Comparison of ENCODE assay signal across 15 cellular contexts in the genomic region with DNA sequence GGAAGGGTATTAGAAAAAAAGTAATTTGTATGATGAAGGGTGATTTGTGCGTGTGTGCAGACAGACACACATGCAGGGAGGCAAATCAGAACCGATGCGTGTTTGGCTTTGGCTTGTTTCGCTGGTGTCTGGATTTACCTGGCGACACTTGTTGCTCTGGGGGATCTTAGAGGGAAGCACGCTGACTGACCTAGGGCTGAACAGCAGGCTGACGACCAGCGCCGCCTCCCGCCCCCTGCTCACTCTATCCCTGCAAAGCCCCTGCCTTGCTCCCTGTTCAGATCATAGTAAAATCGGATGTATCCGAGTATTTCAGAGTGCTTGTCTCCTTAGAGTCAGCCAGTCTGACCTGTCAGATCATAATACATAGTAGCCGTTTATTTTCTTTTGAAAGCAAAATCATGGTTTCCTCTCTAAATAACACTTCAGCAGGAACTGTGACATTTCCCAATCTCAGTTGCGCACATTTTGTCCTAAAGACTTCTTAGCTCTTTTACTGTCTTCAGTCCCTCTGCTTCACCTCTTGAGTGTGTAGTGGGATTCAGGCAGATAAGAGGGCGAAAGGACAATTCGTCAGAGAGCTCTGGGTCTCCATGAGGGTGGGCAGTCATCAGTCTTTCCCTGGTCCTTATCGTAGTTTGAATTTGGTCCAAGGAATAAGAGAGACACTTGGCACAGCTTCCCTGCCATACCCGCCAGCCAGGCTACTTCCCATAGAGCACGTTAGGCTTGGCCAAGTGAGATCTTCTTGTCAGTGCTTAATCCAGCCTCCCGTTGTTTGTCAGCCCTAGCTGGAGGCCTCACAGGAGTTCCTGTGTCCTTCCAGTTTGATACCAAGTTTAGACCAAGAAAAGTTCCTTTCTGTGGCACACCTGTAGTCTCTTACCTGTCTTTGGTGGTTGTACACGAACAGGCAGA.
"Had no signal": no experiment of that assay in that cellular context is flagged by ENCODE, and none has a peak within 500 bp of the region (broad histone marks: within the 10 kb centered on the region; RNA-seq: fewer than 3 reads in every experiment).

No MANE protein-coding gene starts in this region.

- H3K9me3 Mint-ChIP-seq: nephron progenitor cell, T-cell had no signal

- ATAC-seq: activated CD4-positive, alpha-beta T cell treated with anti-CD3 and anti-CD28 coated beads for 36 hours; activated CD8-positive, alpha-beta T cell treated with anti-CD3 and anti-CD28 coated beads, Interleukin-2, amount 10 ng/mL, durations not matched to agents 7 days and 5 days; T-cell had no signal

- H3K27me3 ChIP-seq: esophagus squamous epithelium, tibial nerve, vagina had no signal

- H3K27ac Mint-ChIP-seq: activated CD4-positive, alpha-beta T cell treated with anti-CD3 and anti-CD28 coated beads for 36 hours; activated CD8-positive, alpha-beta T cell treated with anti-CD3 and anti-CD28 coated beads, Interleukin-2, amount 10 ng/mL, durations not matched to agents 7 days and 5 days; nephron progenitor cell; T-cell had no signal

- H3K9me3 ChIP-seq: esophagus squamous epithelium, tibial nerve, vagina had no signal

- DNase-seq: activated CD4-positive, alpha-beta T cell treated with anti-CD3 and anti-CD28 coated beads for 36 hours; activated CD8-positive, alpha-beta memory T cell treated with anti-CD3 and anti-CD28 coated beads, Interleukin-2, amount 50 U/mL, for 48 hours; activated CD8-positive, alpha-beta T cell treated with anti-CD3 and anti-CD28 coated beads, Interleukin-2, amount 10 ng/mL, durations not matched to agents 7 days and 5 days; activated naive CD4-positive, alpha-beta T cell treated with anti-CD3 and anti-CD28 coated beads, Interleukin-2, amount 50 U/mL, for 16 hours; amniotic stem cell; esophagus squamous epithelium; foreskin fibroblast; mesendoderm; nephron progenitor cell; T-cell; T1000; WERI-Rb-1 had no signal

- H3K4me3 ChIP-seq: esophagus squamous epithelium, skin epidermis, tibial nerve, vagina had no signal

- H3K27me3 Mint-ChIP-seq: activated CD4-positive, alpha-beta T cell treated with anti-CD3 and anti-CD28 coated beads for 36 hours; T-cell had no signal

- H3K4me3 Mint-ChIP-seq: activated CD4-positive, alpha-beta T cell treated with anti-CD3 and anti-CD28 coated beads for 36 hours; activated CD8-positive, alpha-beta T cell treated with anti-CD3 and anti-CD28 coated beads, Interleukin-2, amount 10 ng/mL, durations not matched to agents 7 days and 5 days; nephron progenitor cell; T-cell had no signal

- H3K27ac ChIP-seq: tibial nerve, vagina, WERI-Rb-1 had no signal
